ENCODE assay signal across 16 cellular contexts in genomic region chr5:14443665-14444064, GRCh38.
DNase-seq lines count a peak whose midpoint lies in the region; TF ChIP-seq lines count a peak whose summit lies in the region.
"Had no signal": no experiment of that assay in that cellular context is flagged by ENCODE, and none has a peak within 500 bp of the region (broad histone marks: within the 10 kb centered on the region; RNA-seq: fewer than 3 reads in every experiment).

No MANE protein-coding gene starts in this region.

- 46% methylated on average over 4 of the region's 4 CpGs for WGBS in hepatocyte (ENCODE audit: low lambda C conversion rate, missing lambda C conversion rate)

- TF ChIP-seq CTCF in brain microvascular endothelial cell (IDR thresholded peaks at IDR 0.05; ENCODE audit: low read depth, low read length, missing control alignments) (no peak), hepatocyte (IDR thresholded peaks at IDR 0.05; ENCODE audit: poor library complexity) (no peak)

- H3K36me3 ChIP-seq in brain microvascular endothelial cell (replicated peaks) (peaks cover 10% of the 10 kb centered on the region), hepatocyte (replicated peaks; ENCODE audit: insufficient read depth, low read depth) (no peaks in the 10 kb centered on the region)
- no peaks in the 10 kb centered on the region for H3K36me3 ChIP-seq in effector memory CD4-positive, alpha-beta T cell (ENCODE audit: control insufficient read depth, insufficient read depth, low read length)
- H3K36me3 ChIP-seq: right atrium auricular region had no signal

- peak overlapping the region; percentile 65 for H3K4me2 ChIP-seq in hepatocyte

- peak; percentile 21 for DNase-seq in NCI-H2171 treated with DMSO at 0.1 percent for 48 hours (lab: John Stamatoyannopoulos, UW)
- DNase-seq in NCI-H2171 (lab: John Stamatoyannopoulos, UW): no peak
- DNase-seq in brain microvascular endothelial cell: no peak
- DNase-seq in hepatocyte (ENCODE audit: low spot score): no peak
- DNase-seq in superior temporal gyrus (ENCODE audit: extremely low spot score): peak; percentile 59
- DNase-seq in activated T-cell treated with anti-CD3 and anti-CD28 coated beads, Interleukin-2, amount 50 U/mL, for 1 hour: no peak
- no peak for DNase-seq in effector memory CD4-positive, alpha-beta T cell
- DNase-seq in mesenteric fat pad (ENCODE audit: low spot score): no peak
- DNase-seq: activated gamma-delta T cell treated with Interleukin-2 at 50 U/mL for 16 hours; aorta; DND-41; NCI-H187; OCI-M1; stimulated activated CD4-positive, alpha-beta T cell treated with anti-CD3 and anti-CD28 coated beads, Interleukin-4, amount 100 ng/mL, for 24 hours had no signal

- peaks cover 27% of the 10 kb centered on the region for H3K4me1 ChIP-seq in hepatocyte (ENCODE audit: insufficient read depth)
- no peaks in the 10 kb centered on the region for H3K4me1 ChIP-seq in effector memory CD4-positive, alpha-beta T cell (ENCODE audit: control insufficient read depth, insufficient read depth, low read length, poor library complexity, severe bottlenecking)

- in situ Hi-C loops in brain microvascular endothelial cell (cut with HindIII; ENCODE audit: low pct_ligation_motif_present, low sequenced_read_pairs): no loop called here

- H3K27ac ChIP-seq in brain microvascular endothelial cell (peak overlapping the region; percentile 89), hepatocyte (peak overlapping the region; percentile 31)
- H3K27ac ChIP-seq in effector memory CD4-positive, alpha-beta T cell (ENCODE audit: insufficient read depth, low read length, poor library complexity, severe bottlenecking): no peak overlapping the region
- H3K27ac ChIP-seq: 22Rv1 had no signal

- H3K27me3 ChIP-seq in brain microvascular endothelial cell (replicated peaks): no peaks in the 10 kb centered on the region
- no peaks in the 10 kb centered on the region for H3K27me3 ChIP-seq in hepatocyte
- H3K27me3 ChIP-seq in effector memory CD4-positive, alpha-beta T cell (replicated peaks; ENCODE audit: control insufficient read depth, insufficient read depth, low read length, poor library complexity, severe bottlenecking): no peaks in the 10 kb centered on the region
- H3K27me3 ChIP-seq: right atrium auricular region had no signal

- H2AFZ ChIP-seq in hepatocyte: no peak overlapping the region

- no peaks in the 10 kb centered on the region for H4K20me1 ChIP-seq in hepatocyte (ENCODE audit: insufficient read depth, poor library complexity, severe bottlenecking)

- peaks cover 35% of the 10 kb centered on the region for H3K79me2 ChIP-seq in hepatocyte

- H3K4me3 ChIP-seq in brain microvascular endothelial cell (ENCODE audit: low read depth, low read length) (peak overlapping the region; percentile 82), hepatocyte (no peak overlapping the region)
- no peak overlapping the region for H3K4me3 ChIP-seq in effector memory CD4-positive, alpha-beta T cell (ENCODE audit: insufficient read depth, low read depth, low read length, poor library complexity, severe bottlenecking)

- H3K9me3 ChIP-seq in hepatocyte (ENCODE audit: low read depth): no peaks in the 10 kb centered on the region
- H3K9me3 ChIP-seq in effector memory CD4-positive, alpha-beta T cell (ENCODE audit: control insufficient read depth, low read length): no peaks in the 10 kb centered on the region
- H3K9me3 ChIP-seq: right atrium auricular region had no signal

- no peaks in the 10 kb centered on the region for H3K9me2 ChIP-seq in hepatocyte (replicated peaks; ENCODE audit: insufficient read depth)

Comparison
In these comparisons a context has a peak if more than half of its experiments do, and no peak if none do; other contexts are left out.
1. DNase-seq: peak in NCI-H2171 treated with DMSO at 0.1 percent for 48 hours (single experiment) and superior temporal gyrus (single experiment); none in NCI-H2171 (single experiment), brain microvascular endothelial cell (single experiment), hepatocyte (single experiment), activated T-cell treated with anti-CD3 and anti-CD28 coated beads, Interleukin-2, amount 50 U/mL, for 1 hour (single experiment), effector memory CD4-positive, alpha-beta T cell (0 of 3) and mesenteric fat pad (single experiment).